ENCODE assay signal across 26 cellular contexts in genomic region chr4:7826909-7827306, GRCh38.
DNase-seq lines count a peak whose midpoint lies in the region; ATAC-seq and TF ChIP-seq lines count a peak whose summit lies in the region.
"Had no signal": no experiment of that assay in that cellular context is flagged by ENCODE, and none has a peak within 500 bp of the region (broad histone marks: within the 10 kb centered on the region; RNA-seq: fewer than 3 reads in every experiment).

No MANE protein-coding gene starts in this region.

- TF ChIP-seq RAD21 in SK-N-SH (IDR thresholded peaks at IDR 0.05; ENCODE audit: low read length): no peak

- H3K36me3 ChIP-seq in SK-N-SH (replicated peaks in 1 of 2; ENCODE audit: control insufficient read depth in 1 of 2, insufficient read depth in 2 of 2, low read length in 1 of 2): peaks cover 37 to 67% of the 10 kb centered on the region in 2 experiments
- no peaks in the 10 kb centered on the region for H3K36me3 ChIP-seq in CD4-positive, CD25-positive, alpha-beta regulatory T cell (ENCODE audit: control insufficient read depth, insufficient read depth, low read length)
- H3K36me3 ChIP-seq in naive thymus-derived CD4-positive, alpha-beta T cell (ENCODE audit: control insufficient read depth in 2 of 3, insufficient read depth in 3 of 3, low read length in 3 of 3): no peaks in the 10 kb centered on the region

- no peak for TF ChIP-seq EP300 in SK-N-SH (IDR thresholded peaks at IDR 0.05; ENCODE audit: borderline replicate concordance in 1 of 2, low read depth in 1 of 2, low read length in 1 of 2)

- intact Hi-C loops in activated T-helper 2 cell treated with anti-CD3 and anti-CD28 coated beads, Interferon-gamma antibody, Interleukin-2, Interleukin-4, amounts not matched to agents 10 μg/mL and 5 μg/mL and 100 μg/mL, durations not matched to agents 14 hours and 24 hours and 36 hours (cut with micrococcal nuclease): loop anchor here (5.0 kb wide), 1 partner anchor 50 kb away; no protein-coding TSS in a partner anchor
- intact Hi-C loops in naive thymus-derived CD4-positive, alpha-beta T cell (cut with micrococcal nuclease): no loop called here

- H3K9me2 ChIP-seq in SK-N-SH: no peaks in the 10 kb centered on the region

- no peak overlapping the region for H3K4me2 ChIP-seq in SK-N-SH

- H3K27me3 ChIP-seq in SK-N-SH (ENCODE audit: insufficient read depth): no peaks in the 10 kb centered on the region
- no peaks in the 10 kb centered on the region for H3K27me3 ChIP-seq in CD4-positive, CD25-positive, alpha-beta regulatory T cell (ENCODE audit: control insufficient read depth, insufficient read depth, low read length)
- no peaks in the 10 kb centered on the region for H3K27me3 ChIP-seq in naive thymus-derived CD4-positive, alpha-beta T cell (ENCODE audit: control insufficient read depth in 2 of 2, insufficient read depth in 2 of 2, low read length in 2 of 2)
- H3K27me3 ChIP-seq: BLaER1, esophagus squamous epithelium, MG63, upper lobe of left lung had no signal

- H3K9ac ChIP-seq in SK-N-SH: no peak overlapping the region
- H3K9ac ChIP-seq: BLaER1 had no signal

- H3K9me3 Mint-ChIP-seq in CD4-positive, CD25-positive, alpha-beta regulatory T cell: peaks cover 0 to 1% (median 0%) of the 10 kb centered on the region in 7 donors
- H3K9me3 Mint-ChIP-seq in activated T-helper 2 cell treated with anti-CD3 and anti-CD28 coated beads, Interferon-gamma antibody, Interleukin-2, Interleukin-4, amounts not matched to agents 10 μg/mL and 5 μg/mL and 100 μg/mL, durations not matched to agents 14 hours and 24 hours and 36 hours: peaks cover 10% of the 10 kb centered on the region
- H3K9me3 Mint-ChIP-seq in naive thymus-derived CD4-positive, alpha-beta T cell: no peaks in the 10 kb centered on the region
- H3K9me3 Mint-ChIP-seq: activated T-helper 1 cell treated with anti-CD3 and anti-CD28 coated beads, Interleukin-12 subunit alpha, Interleukin-12 subunit beta, Interleukin-2, Interleukin-4 antibody, amounts not matched to agents 30 ng/mL and 10 ng/mL and 1 ng/mL, durations not matched to agents 14 hours and 24 hours and 36 hours had no signal

- peak overlapping the region in 2 of 4 donors; percentile 24 to 38 for H3K4me3 Mint-ChIP-seq in CD4-positive, CD25-positive, alpha-beta regulatory T cell
- peak overlapping the region; percentile 10 for H3K4me3 Mint-ChIP-seq in activated T-helper 2 cell treated with anti-CD3 and anti-CD28 coated beads, Interferon-gamma antibody, Interleukin-2, Interleukin-4, amounts not matched to agents 10 μg/mL and 5 μg/mL and 100 μg/mL, durations not matched to agents 14 hours and 24 hours and 36 hours (ENCODE audit: low read depth)
- peak overlapping the region in 5 of 10 donors; percentile 7 to 39 (median 16) for H3K4me3 Mint-ChIP-seq in naive thymus-derived CD4-positive, alpha-beta T cell
- H3K4me3 Mint-ChIP-seq: activated T-helper 1 cell treated with anti-CD3 and anti-CD28 coated beads, Interleukin-12 subunit alpha, Interleukin-12 subunit beta, Interleukin-2, Interleukin-4 antibody, amounts not matched to agents 30 ng/mL and 10 ng/mL and 1 ng/mL, durations not matched to agents 14 hours and 24 hours and 36 hours had no signal

- no peak overlapping the region for H3K4me3 ChIP-seq in SK-N-SH (ENCODE audit: low read depth in 2 of 2, low read length in 1 of 2)
- no peak overlapping the region for H3K4me3 ChIP-seq in CD4-positive, CD25-positive, alpha-beta regulatory T cell (ENCODE audit: low read depth, low read length)
- no peak overlapping the region for H3K4me3 ChIP-seq in naive thymus-derived CD4-positive, alpha-beta T cell (ENCODE audit: low read length)
- H3K4me3 ChIP-seq: BLaER1, esophagus squamous epithelium, MG63, mucosa of descending colon, upper lobe of left lung had no signal

- DNase-seq in SK-N-SH (no peak), NCI-H510A treated with DMSO at 0.1 percent for 48 hours (lab: John Stamatoyannopoulos, UW) (no peak), superior temporal gyrus (ENCODE audit: extremely low spot score) (no peak), A172 (ENCODE audit: low spot score) (no peak)
- DNase-seq in CD4-positive, CD25-positive, alpha-beta regulatory T cell: no peak
- no peak for DNase-seq in activated T-helper 2 cell treated with anti-CD3 and anti-CD28 coated beads, Interferon-gamma antibody, Interleukin-2, Interleukin-4, amounts not matched to agents 10 μg/mL and 5 μg/mL and 100 μg/mL, durations not matched to agents 14 hours and 24 hours and 36 hours (ENCODE audit: low spot score)
- no peak for DNase-seq in naive thymus-derived CD4-positive, alpha-beta T cell
- DNase-seq: amniotic stem cell; central memory CD4-positive, alpha-beta T cell; effector memory CD4-positive, alpha-beta T cell; esophagus squamous epithelium; left cardiac atrium; MG63; mucosa of descending colon; NCI-H146; NCI-H2171; NCI-H526 treated with DMSO at 0.1 percent for 48 hours; occipital lobe; stimulated activated naive CD4-positive, alpha-beta T cell treated with Interleukin-2 at 50 U/mL for 16 hours; upper lobe of left lung had no signal

- H3K4me1 ChIP-seq in SK-N-SH (ENCODE audit: control insufficient read depth in 1 of 2, insufficient read depth in 2 of 2, low read depth in 1 of 2, low read length in 1 of 2): peaks cover 46 to 70% of the 10 kb centered on the region in 2 experiments
- peaks cover 42% of the 10 kb centered on the region for H3K4me1 ChIP-seq in CD4-positive, CD25-positive, alpha-beta regulatory T cell (ENCODE audit: control insufficient read depth, insufficient read depth, low read length, poor library complexity, severe bottlenecking)
- H3K4me1 ChIP-seq in naive thymus-derived CD4-positive, alpha-beta T cell (ENCODE audit: control insufficient read depth in 2 of 2, insufficient read depth in 2 of 2, low read length in 2 of 2): peaks cover 14 to 34% of the 10 kb centered on the region in 2 donors

- no peak overlapping the region for H2AFZ ChIP-seq in SK-N-SH (ENCODE audit: low read depth)

- WGBS in SK-N-SH (ENCODE audit: low lambda C conversion rate): 95% methylated on average over 11 of the region's 11 CpGs

- H3K36me3 Mint-ChIP-seq in CD4-positive, CD25-positive, alpha-beta regulatory T cell: peaks cover 8% of the 10 kb centered on the region
- peaks cover 63% of the 10 kb centered on the region for H3K36me3 Mint-ChIP-seq in activated T-helper 2 cell treated with anti-CD3 and anti-CD28 coated beads, Interferon-gamma antibody, Interleukin-2, Interleukin-4, amounts not matched to agents 10 μg/mL and 5 μg/mL and 100 μg/mL, durations not matched to agents 14 hours and 24 hours and 36 hours (ENCODE audit: low read depth)
- H3K36me3 Mint-ChIP-seq in naive thymus-derived CD4-positive, alpha-beta T cell: peaks cover 0 to 42% (median 16%) of the 10 kb centered on the region in 5 donors

- no peak for ATAC-seq in SK-N-SH treated with all-trans-retinoic acid at 6 μM for 48 hours
- no peak for ATAC-seq in CD4-positive, CD25-positive, alpha-beta regulatory T cell (ENCODE audit: low read depth in 2 of 2)
- ATAC-seq in naive thymus-derived CD4-positive, alpha-beta T cell: no peak
- ATAC-seq: left cardiac atrium, mucosa of descending colon, right cardiac atrium had no signal

- peaks cover 49% of the 10 kb centered on the region for H3F3A ChIP-seq in SK-N-SH (replicated peaks; ENCODE audit: insufficient read depth)

- peak overlapping the region; percentile 98 to 99; a peak in 3 of 4 replicates for H3K27ac ChIP-seq in SK-N-SH (ENCODE audit: low read depth in 2 of 2, low read length in 1 of 2)
- no peak overlapping the region for H3K27ac ChIP-seq in CD4-positive, CD25-positive, alpha-beta regulatory T cell (ENCODE audit: insufficient read depth, low read length, poor library complexity, severe bottlenecking)
- H3K27ac ChIP-seq in naive thymus-derived CD4-positive, alpha-beta T cell (ENCODE audit: low read depth, low read length): no peak overlapping the region
- H3K27ac ChIP-seq: 22Rv1, BLaER1, VCaP had no signal

- H3K27ac Mint-ChIP-seq in CD4-positive, CD25-positive, alpha-beta regulatory T cell: peak overlapping the region; percentile 4 to 83 (median 83)
- no peak overlapping the region for H3K27ac Mint-ChIP-seq in activated T-helper 2 cell treated with anti-CD3 and anti-CD28 coated beads, Interferon-gamma antibody, Interleukin-2, Interleukin-4, amounts not matched to agents 10 μg/mL and 5 μg/mL and 100 μg/mL, durations not matched to agents 14 hours and 24 hours and 36 hours
- H3K27ac Mint-ChIP-seq in naive thymus-derived CD4-positive, alpha-beta T cell: peak overlapping the region in 6 of 9 donors; percentile 14 to 95 (median 61)

- peaks cover 26 to 52% (median 41%) of the 10 kb centered on the region in 4 donors for H3K4me1 Mint-ChIP-seq in CD4-positive, CD25-positive, alpha-beta regulatory T cell
- H3K4me1 Mint-ChIP-seq in activated T-helper 2 cell treated with anti-CD3 and anti-CD28 coated beads, Interferon-gamma antibody, Interleukin-2, Interleukin-4, amounts not matched to agents 10 μg/mL and 5 μg/mL and 100 μg/mL, durations not matched to agents 14 hours and 24 hours and 36 hours (ENCODE audit: low read depth): peaks cover 49% of the 10 kb centered on the region
- H3K4me1 Mint-ChIP-seq in naive thymus-derived CD4-positive, alpha-beta T cell: peaks cover 29 to 58% (median 48%) of the 10 kb centered on the region in 7 donors

- no peaks in the 10 kb centered on the region for H3K9me3 ChIP-seq in SK-N-SH
- H3K9me3 ChIP-seq in CD4-positive, CD25-positive, alpha-beta regulatory T cell (ENCODE audit: control insufficient read depth in 2 of 2, low read length in 2 of 2): no peaks in the 10 kb centered on the region
- H3K9me3 ChIP-seq in naive thymus-derived CD4-positive, alpha-beta T cell (ENCODE audit: control insufficient read depth in 2 of 3, low read length in 3 of 3): no peaks in the 10 kb centered on the region
- H3K9me3 ChIP-seq: esophagus squamous epithelium, MG63, mucosa of descending colon, upper lobe of left lung had no signal

- no peak for TF ChIP-seq CTCF in SK-N-SH (IDR thresholded peaks at IDR 0.05)

- CTCF ChIA-PET in SK-N-SH (lab: Yijun Ruan, JAX): interaction anchor here (0.9 to 17.8 kb wide), 4 partner anchors 15 to 112 kb away, joined by 3 to 228 read pairs (median 4); no protein-coding TSS in a partner anchor
- CTCF ChIA-PET in naive thymus-derived CD4-positive, alpha-beta T cell (lab: Charles Lee): no interaction called here

- H3K27me3 Mint-ChIP-seq in CD4-positive, CD25-positive, alpha-beta regulatory T cell: no peaks in the 10 kb centered on the region
- H3K27me3 Mint-ChIP-seq in activated T-helper 2 cell treated with anti-CD3 and anti-CD28 coated beads, Interferon-gamma antibody, Interleukin-2, Interleukin-4, amounts not matched to agents 10 μg/mL and 5 μg/mL and 100 μg/mL, durations not matched to agents 14 hours and 24 hours and 36 hours (ENCODE audit: low read depth): no peaks in the 10 kb centered on the region
- peaks cover 0 to 7% (median 0%) of the 10 kb centered on the region in 5 donors for H3K27me3 Mint-ChIP-seq in naive thymus-derived CD4-positive, alpha-beta T cell

- peaks cover 97% of the 10 kb centered on the region for H3K79me2 ChIP-seq in SK-N-SH (ENCODE audit: insufficient read depth)

- POLR2A ChIA-PET in SK-N-SH (lab: Yijun Ruan, JAX): no interaction called here
- POLR2A ChIA-PET in naive thymus-derived CD4-positive, alpha-beta T cell (lab: Charles Lee): no interaction called here

- H4K20me1 ChIP-seq in SK-N-SH (ENCODE audit: insufficient read depth): no peaks in the 10 kb centered on the region
- H4K20me1 ChIP-seq: BLaER1 had no signal

TF ChIP-seq in SK-N-SH treated with all-trans-retinoic acid at 6 μM for 48 hours, 23 proteins besides CTCF, POLR2A, EP300 and RAD21 (continues in another document):
- no peak for TF ChIP-seq ZNF565 (CRISPR knock-in tag; conservative IDR thresholded peaks at IDR 0.05; ENCODE audit: low read depth)

Comparison
In these comparisons a context has a peak if more than half of its experiments do, and no peak if none do; other contexts are left out.
1. H3K27ac ChIP-seq: peak in SK-N-SH (2 of 2); none in CD4-positive, CD25-positive, alpha-beta regulatory T cell (single experiment) and naive thymus-derived CD4-positive, alpha-beta T cell (single experiment).